In genomic region chr1:69551476-69552324, GRCh38 we compare ENCODE assay signal across 17 cellular contexts. TPM values are rescaled to one million over a fixed set of nuclear protein-coding genes. Genes with fewer than 3 reads are reported as not detected.
DNase-seq lines count a peak whose midpoint lies in the region; ATAC-seq, FAIRE-seq and TF ChIP-seq lines count a peak whose summit lies in the region.
"Had no signal": no experiment of that assay in that cellular context is flagged by ENCODE, and none has a peak within 500 bp of the region (broad histone marks: within the 10 kb centered on the region; RNA-seq: fewer than 3 reads in every experiment).

No MANE protein-coding gene starts in this region.

- in situ Hi-C loops in K562 (cut with MboI): loop anchor here (10.0 kb wide), 1 partner anchor 1523 kb away; no protein-coding TSS in a partner anchor

- H4K20me1 ChIP-seq in K562 (replicated peaks; ENCODE audit: control insufficient read depth, insufficient read depth, low read length) (no peaks in the 10 kb centered on the region), smooth muscle cell (ENCODE audit: low read depth) (no peaks in the 10 kb centered on the region)

- H3K4me2 ChIP-seq in K562 (ENCODE audit: insufficient read depth, low read length) (peak overlapping the region; percentile 77), smooth muscle cell (no peak overlapping the region)
- H3K4me2 ChIP-seq: KMS-11 had no signal

- peak; percentile 11 for DNase-seq in NCI-H2196 (lab: John Stamatoyannopoulos, UW; ENCODE audit: unreplicated experiment)
- DNase-seq in NCI-H2196 treated with DMSO at 0.1 percent for 48 hours (lab: John Stamatoyannopoulos, UW; ENCODE audit: unreplicated experiment): no peak
- DNase-seq in NCI-H82 treated with DMSO at 0.1 percent for 48 hours (lab: John Stamatoyannopoulos, UW; ENCODE audit: unreplicated experiment): peak; percentile 77
- peak in 2 of 4 experiments; percentile 14 to 90 for DNase-seq in K562 (ENCODE audit: extremely low read depth in 1 of 4, low spot score in 3 of 4)
- no peak for DNase-seq in HT-29 (ENCODE audit: low spot score)
- no peak for DNase-seq in smooth muscle cell (lab: John Stamatoyannopoulos, UW; ENCODE audit: unreplicated experiment)
- no peak for DNase-seq in endothelial cell (ENCODE audit: low spot score)
- DNase-seq: H7, NCI-H1417, NCI-H2081 treated with DMSO at 0.1 percent for 48 hours, NCI-H446, NCI-H774, SW 1271 had no signal

- H3K4me1 ChIP-seq in K562 (replicated peaks in 1 of 2; ENCODE audit: control insufficient read depth in 2 of 2, insufficient read depth in 2 of 2, low read length in 2 of 2): peaks cover 0 to 2% of the 10 kb centered on the region in 2 experiments; a peak in 1 of 5 replicates
- H3K4me1 ChIP-seq in smooth muscle cell (ENCODE audit: low read depth): no peaks in the 10 kb centered on the region

- TF ChIP-seq CTCF in K562 (IDR thresholded peaks at IDR 0.05 in 2 of 3, conservative IDR thresholded peaks at IDR 0.05 in 1 of 3; ENCODE audit: insufficient read depth in 2 of 3, low read depth in 1 of 3, low read length in 3 of 3) (no peak), smooth muscle cell (IDR thresholded peaks at IDR 0.05; ENCODE audit: borderline replicate concordance, insufficient read depth, poor library complexity, severe bottlenecking) (no peak), endothelial cell (IDR thresholded peaks at IDR 0.05; ENCODE audit: unreplicated experiment) (no peak)

- no peaks in the 10 kb centered on the region for H3F3A ChIP-seq in smooth muscle cell (ENCODE audit: low read depth)

- H3K36me3 ChIP-seq in K562 (ENCODE audit: control insufficient read depth, insufficient read depth, low read length) (peaks cover 5% of the 10 kb centered on the region; the same call in 2 of the 3 replicates), smooth muscle cell (ENCODE audit: low read depth) (no peaks in the 10 kb centered on the region)

- no peaks in the 10 kb centered on the region for H3K9me3 Mint-ChIP-seq in endothelial cell (ENCODE audit: unreplicated experiment)

- POLR2A ChIA-PET in K562 (lab: Yijun Ruan, JAX): interaction anchor here (1.4 to 2.3 kb wide), 2 partner anchors 12 to 34 kb away, joined by 4 to 13 read pairs; no protein-coding TSS in a partner anchor

- H3K27ac ChIP-seq in K562 (ENCODE audit: extremely low read depth, low read depth, low read length) (peak overlapping the region; percentile 64), smooth muscle cell (ENCODE audit: low read depth) (no peak overlapping the region)
- H3K27ac ChIP-seq: KMS-11 had no signal

- no peaks in the 10 kb centered on the region for H3K36me3 Mint-ChIP-seq in endothelial cell (ENCODE audit: low read depth, unreplicated experiment)
- H3K36me3 Mint-ChIP-seq: CD14-positive monocyte had no signal

- TF ChIP-seq POLR2A in K562 (conservative IDR thresholded peaks at IDR 0.05): peak; percentile 63

- no peaks in the 10 kb centered on the region for H3K27me3 Mint-ChIP-seq in endothelial cell (ENCODE audit: unreplicated experiment)

- BruUV-seq in K562 (replicated peaks; lab: Mats Ljungman, UMichigan): TSS peak; percentile 80

- H3K9me3 ChIP-seq in K562 (replicated peaks; ENCODE audit: control insufficient read depth, insufficient read depth, low read depth, low read length) (no peaks in the 10 kb centered on the region), smooth muscle cell (replicated peaks; ENCODE audit: low read depth) (no peaks in the 10 kb centered on the region)

- peaks cover 49% of the 10 kb centered on the region for H3K79me2 ChIP-seq in K562 (ENCODE audit: control insufficient read depth, insufficient read depth, low read length)
- no peaks in the 10 kb centered on the region for H3K79me2 ChIP-seq in smooth muscle cell (ENCODE audit: low read depth)

- peak overlapping the region; percentile 22 for H3K4me3 ChIP-seq in K562
- no peak overlapping the region for H3K4me3 ChIP-seq in smooth muscle cell

- peak; percentile 81 for ATAC-seq in K562
- no peak for ATAC-seq in HG03175 (IDR thresholded peaks at IDR 0.05; ENCODE audit: unreplicated experiment)

- H3K27me3 ChIP-seq in K562 (ENCODE audit: control insufficient read depth in 2 of 2, insufficient read depth in 2 of 2, low read length in 2 of 2): no peaks in the 10 kb centered on the region
- H3K27me3 ChIP-seq in smooth muscle cell (ENCODE audit: low read depth): peaks cover 5% of the 10 kb centered on the region

- intact Hi-C loops in K562 (cut with micrococcal nuclease): no loop called here

- 2% methylated on average over 8 of the region's 8 CpGs for WGBS in K562 (ENCODE audit: insufficient coverage, low coverage, missing lambda C conversion rate)
- 90% methylated on average over 8 of the region's 8 CpGs for WGBS in smooth muscle cell (ENCODE audit: low lambda C conversion rate)

- no peaks in the 10 kb centered on the region for H3K9me1 ChIP-seq in K562 (ENCODE audit: control insufficient read depth, insufficient read depth, low read length)

- no peaks in the 10 kb centered on the region for H3K4me1 Mint-ChIP-seq in endothelial cell (ENCODE audit: unreplicated experiment)
- H3K4me1 Mint-ChIP-seq: CD14-positive monocyte had no signal

- H3K27ac Mint-ChIP-seq in endothelial cell (ENCODE audit: unreplicated experiment): no peak overlapping the region
- H3K27ac Mint-ChIP-seq: CD14-positive monocyte had no signal

- no peak for TF ChIP-seq RAD21 in K562 (CRISPR knock-in tag; conservative IDR thresholded peaks at IDR 0.05 in 1 of 2, IDR thresholded peaks at IDR 0.05 in 1 of 2)

- FAIRE-seq in K562 (lab: Jason Lieb, UNC): peak; percentile 85
- FAIRE-seq: A204.1 had no signal

- no peak overlapping the region for H3K4me3 Mint-ChIP-seq in endothelial cell (ENCODE audit: unreplicated experiment)
- H3K4me3 Mint-ChIP-seq: CD14-positive monocyte had no signal

- TF ChIP-seq EP300 in K562 (IDR thresholded peaks at IDR 0.05; ENCODE audit: low read length): no peak

- H2AFZ ChIP-seq in K562 (ENCODE audit: low read depth, low read length) (peak overlapping the region; percentile 89), smooth muscle cell (ENCODE audit: low read depth) (no peak overlapping the region)

- H3K9ac ChIP-seq in K562 (ENCODE audit: insufficient read depth in 1 of 2, low read depth in 2 of 2, low read length in 2 of 2): peak overlapping the region in 1 of 2 experiments; percentile 82; a peak in 3 of 4 replicates
- no peak overlapping the region for H3K9ac ChIP-seq in smooth muscle cell (ENCODE audit: low read depth)
- H3K9ac ChIP-seq: KMS-11 had no signal

- CTCF ChIA-PET in K562 (lab: Yijun Ruan, JAX; ENCODE audit: low intra/inter-chr PET ratio): no interaction called here

TF ChIP-seq in K562, 482 proteins besides CTCF, POLR2A, EP300 and RAD21 (continues in another document):
- TF ChIP-seq ZNF444 (CRISPR knock-in tag; IDR thresholded peaks at IDR 0.05): no peak
- TF ChIP-seq TAF7 (tag; IDR thresholded peaks at IDR 0.05): 0 out of 2 replicates have a peak, but pooled peaks have one; percentile 9
- TF ChIP-seq NFE2 (IDR thresholded peaks at IDR 0.05; ENCODE audit: low read depth): 0 out of 2 replicates have a peak, but pooled peaks have one; percentile 3
- no peak for TF ChIP-seq ZHX1 (conservative IDR thresholded peaks at IDR 0.05; ENCODE audit: low read length)

RNA-seq across cellular contexts. Expression of gene LRRC7, which starts 16.0 kb away (rescaled TPM):
- total RNA-seq in K562 (2011; cell fraction: chromatin; rRNA removed; ENCODE audit: low replicate concordance): 0.56 and 1.8 TPM in 2 replicates
- total RNA-seq in K562 (2011; cell fraction: nucleolus; rRNA removed): 0.33 and 0.66 TPM in 2 replicates
- 0.59 and 0.92 TPM in 2 replicates for total RNA-seq in K562 (2011; cell fraction: nucleoplasm; rRNA removed)
- total RNA-seq in K562 (2014; rRNA removed) (0.09 and 0.20 TPM in 2 replicates), K562 (2014; rRNA removed; fragmentation: Illumina TruSeq; extraction: Trizol) (0.55 and 0.67 TPM in 2 replicates), K562 (2015; rRNA removed; fragmentation: Illumina TruSeq; extraction: Trizol) (0.79 and 0.94 TPM in 2 replicates), K562 (2021) (0.49 and 0.60 TPM in 2 replicates), smooth muscle cell (0.04 TPM in 1 of 2 replicates, not detected in the other), endothelial cell (ENCODE audit: unreplicated experiment) (not detected)
- polyA plus RNA-seq in K562 (2011; rRNA removed) (0.03 and 0.10 TPM in 2 replicates), K562 (2014; fragmentation: Illumina TruSeq; extraction: Trizol) (0.37 and 0.43 TPM in 2 replicates), K562 (2014; fragmentation: Nextera tagmentation; extraction: Ambion mirVana) (under 1 TPM; 0.46 to 0.61 TPM), K562 (2014; rRNA removed) (0.56 and 0.62 TPM in 2 replicates), smooth muscle cell (0.06 and 1.3 TPM in 2 replicates)
- 0.01 TPM in 2 replicates for polyA plus RNA-seq in K562 (2011; cell fraction: cytosol; rRNA removed)
- polyA plus RNA-seq in K562 (2011; cell fraction: nucleus; rRNA removed): 0.07 and 0.17 TPM in 2 replicates
- 0.42 and 0.87 TPM in 2 replicates for polyA plus RNA-seq in K562 (2012)
- 0.06 and 0.14 TPM in 2 replicates for polyA minus RNA-seq in K562 (2011; rRNA and poly(A)+ RNA removed)
- polyA minus RNA-seq in K562 (2011; cell fraction: cytosol; rRNA and poly(A)+ RNA removed): not detected in 2 replicates
- polyA minus RNA-seq in K562 (2011; cell fraction: nucleus; rRNA and poly(A)+ RNA removed): 0.22 and 0.27 TPM in 2 replicates
- total RNA-seq in HT-29 (2014; rRNA removed; shearing (Covaris generic)): not detected in 2 replicates
- polyA plus RNA-seq: CD14-positive monocyte had no signal

Comparison
In these comparisons a context has a peak if more than half of its experiments do, and no peak if none do; other contexts are left out.
1. DNase-seq: peak in NCI-H2196 (single experiment) and NCI-H82 treated with DMSO at 0.1 percent for 48 hours (single experiment); none in NCI-H2196 treated with DMSO at 0.1 percent for 48 hours (single experiment), HT-29 (single experiment), smooth muscle cell (single experiment) and endothelial cell (single experiment).